In the genomic region with DNA sequence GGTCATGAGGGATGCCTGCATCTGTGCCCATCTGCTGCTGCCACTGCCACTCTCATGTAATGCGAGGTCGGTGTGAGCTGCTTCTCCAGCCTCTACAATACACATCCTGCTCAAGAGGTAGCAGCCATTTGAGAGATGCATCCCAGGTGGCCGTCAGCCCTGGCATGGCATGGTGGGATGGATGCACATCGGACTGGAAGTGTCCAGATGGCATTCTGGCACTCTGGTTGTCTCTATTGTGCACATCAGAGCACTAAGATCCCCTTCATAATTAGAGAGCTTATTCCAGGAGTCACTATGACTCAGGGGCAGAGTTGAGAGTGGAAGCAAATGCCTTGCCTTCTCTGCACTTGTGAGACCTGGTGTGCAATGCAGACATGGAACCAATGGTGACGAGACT, we compare ENCODE assay signal across 9 cellular contexts. TPM values are rescaled to one million over a fixed set of nuclear protein-coding genes. Genes with fewer than 3 reads are reported as not detected.
"Had no signal": no experiment of that assay in that cellular context is flagged by ENCODE, and none has a peak within 500 bp of the region (broad histone marks: within the 10 kb centered on the region; RNA-seq: fewer than 3 reads in every experiment).

No MANE protein-coding gene starts in this region.

- H3K27ac Mint-ChIP-seq: HFFc6 had no signal

- DNase-seq: GM23248, GOT3, H7, HFFc6, IMR-90 had no signal

- ATAC-seq: HCT116, K562 had no signal

- H3K4me3 Mint-ChIP-seq: HFFc6 had no signal

- H3K9me3 Mint-ChIP-seq: HFFc6 had no signal

RNA-seq across cellular contexts. Expression of a gene that starts 32.2 kb away (rescaled TPM):
- total RNA-seq: GM23248, H4, HT-29, IMR-90, K562 had no signal
